8 cellular contexts compared by ENCODE assay signal in genomic region chr7:108568801-108569380, GRCh38.
A peak's percentile ranks its signal among the peaks of the same experiment; 100 is the strongest.
DNase-seq lines count a peak whose midpoint lies in the region; ATAC-seq and TF ChIP-seq lines count a peak whose summit lies in the region.

No MANE protein-coding gene starts in this region.

- in situ Hi-C loops in brain microvascular endothelial cell (cut with HindIII; ENCODE audit: low pct_ligation_motif_present, low sequenced_read_pairs) = no loop called here

- H3K9me2 ChIP-seq in MM.1S (replicated peaks; ENCODE audit: insufficient read depth, low read length) = no peaks in the 10 kb centered on the region

- peak overlapping the region; percentile 89 to 99 (median 95) for H3K9ac ChIP-seq in BLaER1 treated with 17β-estradiol and CSF1 and Interleukin-3, amounts not matched to agents 10 nM and 100 nM
- H3K9ac ChIP-seq in MM.1S (ENCODE audit: low read length) (peak overlapping the region; percentile 98), mucosa of rectum (ENCODE audit: low read depth in 1 of 2, low read length in 2 of 2) (peak overlapping the region; percentile 90 to 99)

- TF ChIP-seq CTCF in MM.1S (IDR thresholded peaks at IDR 0.05; ENCODE audit: low read length) (no peak), brain microvascular endothelial cell (IDR thresholded peaks at IDR 0.05; ENCODE audit: low read depth, low read length, missing control alignments) (no peak), GM10266 (IDR thresholded peaks at IDR 0.05; ENCODE audit: control insufficient read depth, insufficient read depth, low read depth, missing control alignments) (no peak)

- H3K4me2 ChIP-seq in BLaER1 treated with 17β-estradiol and CSF1 and Interleukin-3, amounts not matched to agents 10 nM and 100 nM = peak overlapping the region; percentile 77 to 94 (median 85)
- H3K4me2 ChIP-seq in MM.1S (ENCODE audit: low read depth, low read length) = peak overlapping the region; percentile 80

- H3F3A ChIP-seq in MM.1S (ENCODE audit: insufficient read depth, low read length) = peaks cover 19% of the 10 kb centered on the region

- peak overlapping the region; percentile 67 to 99 (median 89) for H3K4me3 ChIP-seq in BLaER1 treated with 17β-estradiol and CSF1 and Interleukin-3, amounts not matched to agents 10 nM and 100 nM
- H3K4me3 ChIP-seq in MM.1S (ENCODE audit: low read length) = peak overlapping the region; percentile 97
- peak overlapping the region; percentile 98 for H3K4me3 ChIP-seq in brain microvascular endothelial cell (ENCODE audit: low read depth, low read length)
- peak overlapping the region; percentile 93 to 98 for H3K4me3 ChIP-seq in mucosa of rectum (ENCODE audit: low read length in 2 of 2)

- peaks cover 0 to 3% (median 0%) of the 10 kb centered on the region in 11 experiments; a peak in 1 of 22 replicates for H3K9me3 ChIP-seq in BLaER1 treated with 17β-estradiol and CSF1 and Interleukin-3, amounts not matched to agents 10 nM and 100 nM (replicated peaks in 1 of 11)
- H3K9me3 ChIP-seq in MM.1S (replicated peaks; ENCODE audit: insufficient read depth, low read length) (no peaks in the 10 kb centered on the region), mucosa of rectum (ENCODE audit: control insufficient read depth in 2 of 2, low read length in 2 of 2) (no peaks in the 10 kb centered on the region)

- ATAC-seq in GM21576 (IDR thresholded peaks at IDR 0.05; ENCODE audit: unreplicated experiment) = no peak
- ATAC-seq in GM18498 (IDR thresholded peaks at IDR 0.05; ENCODE audit: unreplicated experiment) = no peak

- DNase-seq in MM.1S (no peak), brain microvascular endothelial cell (no peak), NCI-H1930 (lab: John Stamatoyannopoulos, UW) (no peak), GM10266 (ENCODE audit: extremely low spot score) (no peak)

- H3K36me3 ChIP-seq in BLaER1 treated with 17β-estradiol and CSF1 and Interleukin-3, amounts not matched to agents 10 nM and 100 nM = peaks cover 28 to 44% (median 38%) of the 10 kb centered on the region in 11 experiments
- peaks cover 36% of the 10 kb centered on the region; the same call in 1 of the 2 replicates for H3K36me3 ChIP-seq in MM.1S (replicated peaks; ENCODE audit: insufficient read depth, low read length)
- H3K36me3 ChIP-seq in brain microvascular endothelial cell (replicated peaks) = peaks cover 11% of the 10 kb centered on the region
- peaks cover 10 to 21% of the 10 kb centered on the region in 2 donors for H3K36me3 ChIP-seq in mucosa of rectum (ENCODE audit: control insufficient read depth in 2 of 2, insufficient read depth in 2 of 2, low read length in 2 of 2)

- H4K20me1 ChIP-seq in BLaER1 treated with 17β-estradiol and CSF1 and Interleukin-3, amounts not matched to agents 10 nM and 100 nM = peaks cover 0 to 24% (median 6%) of the 10 kb centered on the region in 11 experiments; a peak in 12 of 22 replicates
- H4K20me1 ChIP-seq in MM.1S (ENCODE audit: insufficient read depth, low read length) = peaks cover 20% of the 10 kb centered on the region; the same call in 1 of the 2 replicates

- H3K27ac ChIP-seq in BLaER1 treated with 17β-estradiol and CSF1 and Interleukin-3, amounts not matched to agents 10 nM and 100 nM = peak overlapping the region; percentile 95 to 100 (median 97)
- H3K27ac ChIP-seq in MM.1S (ENCODE audit: low read length) (peak overlapping the region; percentile 95), brain microvascular endothelial cell (peak overlapping the region; percentile 96), mucosa of rectum (ENCODE audit: low read depth in 2 of 2, low read length in 2 of 2) (peak overlapping the region; percentile 98 to 99)

- no peaks in the 10 kb centered on the region for H3K27me3 ChIP-seq in BLaER1 treated with 17β-estradiol and CSF1 and Interleukin-3, amounts not matched to agents 10 nM and 100 nM
- H3K27me3 ChIP-seq in MM.1S (replicated peaks; ENCODE audit: insufficient read depth, low read length) = no peaks in the 10 kb centered on the region
- H3K27me3 ChIP-seq in brain microvascular endothelial cell (replicated peaks) = no peaks in the 10 kb centered on the region
- no peaks in the 10 kb centered on the region for H3K27me3 ChIP-seq in mucosa of rectum (ENCODE audit: control insufficient read depth in 2 of 2, insufficient read depth in 2 of 2, low read length in 2 of 2)

- peaks cover 84% of the 10 kb centered on the region for H3K79me2 ChIP-seq in MM.1S (ENCODE audit: low read length)

- peaks cover 16 to 50% (median 33%) of the 10 kb centered on the region in 10 experiments for H3K4me1 ChIP-seq in BLaER1 treated with 17β-estradiol and CSF1 and Interleukin-3, amounts not matched to agents 10 nM and 100 nM
- H3K4me1 ChIP-seq in MM.1S (ENCODE audit: low read length) (peaks cover 29% of the 10 kb centered on the region), mucosa of rectum (ENCODE audit: control insufficient read depth in 2 of 2, insufficient read depth in 2 of 2, low read length in 2 of 2) (peaks cover 0 to 12% of the 10 kb centered on the region in 2 donors)

- H2AFZ ChIP-seq in MM.1S (ENCODE audit: low read length) = peak overlapping the region; percentile 63
